1 cellular context compared by ENCODE assay signal in the genomic region with DNA sequence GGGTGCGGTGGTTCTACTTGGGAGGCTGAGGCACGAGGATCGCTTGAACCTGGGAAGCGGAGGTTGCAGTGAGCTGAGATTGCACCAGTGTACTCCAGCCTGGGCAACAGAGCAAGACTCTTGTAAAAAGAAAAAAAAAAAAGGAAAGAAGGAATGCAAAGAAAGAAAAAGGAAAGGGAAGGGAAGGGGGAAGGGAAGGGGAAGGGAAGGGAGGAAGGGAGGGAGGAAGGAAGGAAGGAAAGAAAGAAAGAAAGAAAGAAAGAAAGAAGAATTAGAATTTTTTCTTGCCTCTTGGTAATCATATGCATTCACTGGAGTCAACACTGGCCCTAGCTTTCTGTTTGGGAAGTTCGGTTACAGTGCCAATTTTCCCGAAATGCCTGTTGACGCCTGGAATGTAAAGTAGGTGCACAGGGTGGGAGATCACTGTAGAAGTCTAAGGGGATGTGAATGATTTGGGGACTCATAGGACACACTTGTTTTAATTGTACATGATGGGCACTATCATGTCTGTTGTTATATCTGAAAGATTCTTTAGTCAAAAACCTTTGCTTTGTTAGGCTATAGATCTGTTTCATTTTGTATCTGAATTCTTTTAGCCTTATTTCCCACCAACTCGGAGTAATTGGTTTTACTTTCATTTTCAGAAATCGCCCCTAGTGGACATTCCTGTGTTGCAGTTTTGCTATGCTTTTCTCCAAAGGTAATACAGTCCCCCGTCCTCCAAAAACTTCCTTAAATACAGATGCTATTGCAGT.
TF ChIP-seq lines count a peak whose summit lies in the region.

No MANE protein-coding gene starts in this region.

TF ChIP-seq in H1, 55 proteins besides CTCF, POLR2A, EP300 and RAD21:
- TF ChIP-seq RBBP5 (IDR thresholded peaks at IDR 0.05; ENCODE audit: borderline replicate concordance, low read depth, low read length) (no peak), BRCA1 (IDR thresholded peaks at IDR 0.05; ENCODE audit: low read depth, low read length) (no peak), TEAD4 (IDR thresholded peaks at IDR 0.05; ENCODE audit: low read depth, low read length) (peak; percentile 61; the same call in 1 of the 2 replicates)
